Comparison of ENCODE assay signal across 31 cellular contexts in the genomic region with DNA sequence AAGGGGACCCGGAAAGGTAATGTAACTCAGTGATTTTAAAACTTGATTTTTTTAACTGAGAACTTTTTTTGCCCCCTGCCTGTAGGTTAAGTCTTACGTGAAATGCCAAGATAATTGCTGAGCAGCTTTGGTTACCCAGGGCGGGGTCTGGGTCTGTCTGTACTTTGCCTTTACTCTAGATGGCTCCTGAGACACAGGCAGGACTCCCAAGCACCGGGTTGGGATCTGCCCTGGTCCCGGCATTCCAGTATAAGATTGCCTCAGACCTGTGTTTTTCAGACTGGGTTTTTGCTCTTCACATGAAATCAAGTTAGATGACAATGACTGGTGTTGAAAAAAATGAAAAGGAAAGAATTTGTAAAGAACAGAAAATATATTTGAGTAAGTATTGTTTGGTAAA.
"Had no signal": no experiment of that assay in that cellular context is flagged by ENCODE, and none has a peak within 500 bp of the region (broad histone marks: within the 10 kb centered on the region; RNA-seq: fewer than 3 reads in every experiment).

No MANE protein-coding gene starts in this region.

- H3K27ac ChIP-seq: ascending aorta, cardiac muscle cell, PC-9, RWPE1, VCaP had no signal

- H3K27me3 Mint-ChIP-seq: activated B cell treated with CpG ODN at 0.5 μM for 24 hours; activated CD4-positive, alpha-beta memory T cell treated with anti-CD3 and anti-CD28 coated beads for 36 hours; activated naive CD8-positive, alpha-beta T cell treated with anti-CD3 and anti-CD28 coated beads, Interleukin-2, amount 10 ng/mL, durations not matched to agents 7 days and 5 days; T-cell; T-helper 17 cell had no signal

- H2AFZ ChIP-seq: PC-9 had no signal

- H3K4me3 Mint-ChIP-seq: activated B cell treated with CpG ODN at 0.5 μM for 24 hours; activated CD4-positive, alpha-beta memory T cell treated with anti-CD3 and anti-CD28 coated beads for 36 hours; activated naive CD8-positive, alpha-beta T cell treated with anti-CD3 and anti-CD28 coated beads, Interleukin-2, amount 10 ng/mL, durations not matched to agents 7 days and 5 days; activated T-cell treated with anti-CD3 and anti-CD28 coated beads, Interleukin-2, amount 50 U/mL, for 4 hours; activated T-helper 1 cell treated with anti-CD3 and anti-CD28 coated beads, Interleukin-12 subunit alpha, Interleukin-12 subunit beta, Interleukin-2, Interleukin-4 antibody, amounts not matched to agents 30 ng/mL and 10 ng/mL and 1 ng/mL, durations not matched to agents 14 hours and 24 hours and 36 hours; T-cell; T-helper 17 cell had no signal

- H3K27me3 ChIP-seq: ascending aorta, cardiac muscle cell had no signal

- H3K9me3 ChIP-seq: ascending aorta had no signal

- H3K4me1 ChIP-seq: ascending aorta had no signal

- ATAC-seq: activated T-cell treated with anti-CD3 and anti-CD28 coated beads, Interleukin-2, amount 50 U/mL, for 4 hours; K562; Right ventricle myocardium inferior; SK-N-SH treated with all-trans-retinoic acid at 6 μM for 48 hours; T-cell; T-helper 17 cell had no signal

- H3K4me3 ChIP-seq: ascending aorta, cardiac muscle cell, K562, PC-9 had no signal

- H3K9me3 Mint-ChIP-seq: activated B cell treated with CpG ODN at 0.5 μM for 24 hours; activated CD4-positive, alpha-beta memory T cell treated with anti-CD3 and anti-CD28 coated beads for 36 hours; activated naive CD8-positive, alpha-beta T cell treated with anti-CD3 and anti-CD28 coated beads, Interleukin-2, amount 10 ng/mL, durations not matched to agents 7 days and 5 days; activated T-cell treated with anti-CD3 and anti-CD28 coated beads, Interleukin-2, amount 50 U/mL, for 4 hours; activated T-helper 1 cell treated with anti-CD3 and anti-CD28 coated beads, Interleukin-12 subunit alpha, Interleukin-12 subunit beta, Interleukin-2, Interleukin-4 antibody, amounts not matched to agents 30 ng/mL and 10 ng/mL and 1 ng/mL, durations not matched to agents 14 hours and 24 hours and 36 hours; T-cell had no signal

- H3K27ac Mint-ChIP-seq: activated B cell treated with CpG ODN at 0.5 μM for 24 hours; activated CD4-positive, alpha-beta memory T cell treated with anti-CD3 and anti-CD28 coated beads for 36 hours; activated naive CD8-positive, alpha-beta T cell treated with anti-CD3 and anti-CD28 coated beads, Interleukin-2, amount 10 ng/mL, durations not matched to agents 7 days and 5 days; activated T-helper 1 cell treated with anti-CD3 and anti-CD28 coated beads, Interleukin-12 subunit alpha, Interleukin-12 subunit beta, Interleukin-2, Interleukin-4 antibody, amounts not matched to agents 30 ng/mL and 10 ng/mL and 1 ng/mL, durations not matched to agents 14 hours and 24 hours and 36 hours; T-cell had no signal

- H3K4me1 Mint-ChIP-seq: activated naive CD8-positive, alpha-beta T cell treated with anti-CD3 and anti-CD28 coated beads, Interleukin-2, amount 10 ng/mL, durations not matched to agents 7 days and 5 days had no signal

- H3K4me2 ChIP-seq: PC-9 had no signal

- DNase-seq: activated B cell treated with CpG ODN at 0.5 μM for 24 hours; activated CD4-positive, alpha-beta memory T cell treated with anti-CD3 and anti-CD28 coated beads for 36 hours; activated CD4-positive, alpha-beta T cell treated with anti-CD3 and anti-CD28 coated beads for 4 hours; activated CD4-positive, alpha-beta T cell treated with anti-CD3 and anti-CD28 coated beads, Interleukin-2, amount 50 U/mL, for 1 hour; activated CD4-positive, CD25-positive, alpha-beta regulatory T cell treated with anti-CD3 and anti-CD28 coated beads, Interleukin-2, amount 50 U/mL, for 72 hours; activated CD8-positive, alpha-beta memory T cell treated with anti-CD3 and anti-CD28 coated beads, Interleukin-2, amount 50 U/mL, for 4 hours; activated naive CD4-positive, alpha-beta T cell treated with anti-CD3 and anti-CD28 coated beads, Interleukin-2, amount 50 U/mL, for 16 hours; activated naive CD8-positive, alpha-beta T cell treated with anti-CD3 and anti-CD28 coated beads, Interleukin-2, amount 10 ng/mL, durations not matched to agents 7 days and 5 days; activated T-cell treated with anti-CD3 and anti-CD28 coated beads for 4 hours; activated T-cell treated with anti-CD3 and anti-CD28 coated beads, Interleukin-2, amount 50 U/mL, for 4 hours; amygdala; NCI-H1105; NCI-H1417 treated with DMSO at 0.1 percent for 48 hours; NCI-H187 treated with DMSO at 0.1 percent for 48 hours; NCI-H2081 treated with DMSO at 0.1 percent for 48 hours; NCI-H345; NCI-H524 treated with DMSO at 0.1 percent for 48 hours; NK-92 treated with Interleukin-12 subunit alpha and Interleukin-12 subunit beta, amount 100 ng/mL, for 24 hours; PC-9; SIG-M5; T-cell; T-helper 17 cell; T-helper 9 cell had no signal
